Comparison of ENCODE assay signal across 12 cellular contexts in genomic region chr1:24481843-24482610, GRCh38. TPM values are rescaled to one million over a fixed set of nuclear protein-coding genes. Genes with fewer than 3 reads are reported as not detected.
DNase-seq lines count a peak whose midpoint lies in the region; ATAC-seq, FAIRE-seq and TF ChIP-seq lines count a peak whose summit lies in the region.
"Had no signal": no experiment of that assay in that cellular context is flagged by ENCODE, and none has a peak within 500 bp of the region (broad histone marks: within the 10 kb centered on the region; RNA-seq: fewer than 3 reads in every experiment).

No MANE protein-coding gene starts in this region.

- no peak overlapping the region for H3K4me3 ChIP-seq in OCI-LY1 (ENCODE audit: low read depth, low read length, poor library complexity, severe bottlenecking)
- no peak overlapping the region for H3K4me3 ChIP-seq in astrocyte (ENCODE audit: insufficient read depth, low read depth, low read length)
- H3K4me3 ChIP-seq: breast epithelium, ovary, transverse colon had no signal

- no peaks in the 10 kb centered on the region for H3K9me3 Mint-ChIP-seq in astrocyte (ENCODE audit: unreplicated experiment)
- no peaks in the 10 kb centered on the region for H3K9me3 Mint-ChIP-seq in stimulated activated memory B cell treated with anti-CD40 and anti-IgM and Interleukin-4, amounts not matched to agents 10 μg/mL and 1 μg/mL and 100 μg/mL, for 72 hours

- H3K27me3 ChIP-seq in OCI-LY1 (ENCODE audit: insufficient read depth, low read length) (no peaks in the 10 kb centered on the region), astrocyte (ENCODE audit: insufficient read depth, low read length) (no peaks in the 10 kb centered on the region)
- H3K27me3 ChIP-seq: breast epithelium, ovary, transverse colon had no signal

- H3K4me3 Mint-ChIP-seq in astrocyte (ENCODE audit: unreplicated experiment), result no peak overlapping the region
- no peak overlapping the region for H3K4me3 Mint-ChIP-seq in stimulated activated memory B cell treated with anti-CD40 and anti-IgM and Interleukin-4, amounts not matched to agents 10 μg/mL and 1 μg/mL and 100 μg/mL, for 72 hours

- H3K27ac ChIP-seq in OCI-LY1 (ENCODE audit: low read depth, low read length, poor library complexity, severe bottlenecking) (peak overlapping the region; percentile 33), astrocyte (ENCODE audit: low read depth, low read length) (no peak overlapping the region)
- H3K27ac ChIP-seq: breast epithelium, ovary had no signal

- H2AFZ ChIP-seq in OCI-LY1 (ENCODE audit: low read length), result 0 out of 2 replicates have a peak overlapping the region, but pooled peaks have one; percentile 55
- H2AFZ ChIP-seq in astrocyte (ENCODE audit: low read depth, low read length), result no peak overlapping the region

- H3K27ac Mint-ChIP-seq in astrocyte (ENCODE audit: unreplicated experiment), result peak overlapping the region; percentile 75
- peak overlapping the region; percentile 76 for H3K27ac Mint-ChIP-seq in stimulated activated memory B cell treated with anti-CD40 and anti-IgM and Interleukin-4, amounts not matched to agents 10 μg/mL and 1 μg/mL and 100 μg/mL, for 72 hours

- no peaks in the 10 kb centered on the region for H3K27me3 Mint-ChIP-seq in astrocyte (ENCODE audit: low read depth, unreplicated experiment)
- H3K27me3 Mint-ChIP-seq in stimulated activated memory B cell treated with anti-CD40 and anti-IgM and Interleukin-4, amounts not matched to agents 10 μg/mL and 1 μg/mL and 100 μg/mL, for 72 hours, result no peaks in the 10 kb centered on the region

- H4K20me1 ChIP-seq in OCI-LY1 (ENCODE audit: insufficient read depth, low read length) (no peaks in the 10 kb centered on the region), astrocyte (ENCODE audit: insufficient read depth, low read length) (no peaks in the 10 kb centered on the region)

- H3K4me2 ChIP-seq in OCI-LY1 (ENCODE audit: low read length) (no peak overlapping the region), astrocyte (ENCODE audit: low read length) (no peak overlapping the region)

- DNase-seq in activated T-cell treated with anti-CD3 and anti-CD28 coated beads, Interleukin-2, amount 50 U/mL, for 1 hour, result peak; percentile 55
- DNase-seq in activated T-cell treated with anti-CD3 and anti-CD28 coated beads for 4 hours (no peak), astrocyte (ENCODE audit: low read depth) (no peak), NCI-H128 (lab: John Stamatoyannopoulos, UW; ENCODE audit: unreplicated experiment) (no peak), NCI-H69 (lab: John Stamatoyannopoulos, UW) (no peak)
- DNase-seq: NCI-H2081 treated with DMSO at 0.1 percent for 48 hours, ovary had no signal

- H3K9me2 ChIP-seq in OCI-LY1 (ENCODE audit: low read depth, low read length), result no peaks in the 10 kb centered on the region

- FAIRE-seq in astrocyte (lab: Jason Lieb, UNC), result no peak

- peaks cover 9% of the 10 kb centered on the region for H3K4me1 Mint-ChIP-seq in astrocyte (ENCODE audit: low read depth, unreplicated experiment)
- peaks cover 42% of the 10 kb centered on the region for H3K4me1 Mint-ChIP-seq in stimulated activated memory B cell treated with anti-CD40 and anti-IgM and Interleukin-4, amounts not matched to agents 10 μg/mL and 1 μg/mL and 100 μg/mL, for 72 hours

- no peaks in the 10 kb centered on the region for H3F3A ChIP-seq in OCI-LY1 (ENCODE audit: insufficient read depth, low read length)

- no peak overlapping the region for H3K9ac ChIP-seq in OCI-LY1 (ENCODE audit: low read length)
- H3K9ac ChIP-seq in astrocyte (ENCODE audit: low read length), result no peak overlapping the region

- H3K79me2 ChIP-seq in OCI-LY1 (ENCODE audit: insufficient read depth, low read length), result no peaks in the 10 kb centered on the region
- H3K79me2 ChIP-seq in astrocyte (ENCODE audit: insufficient read depth, low read length), result no peaks in the 10 kb centered on the region

- H3K9me3 ChIP-seq in OCI-LY1 (ENCODE audit: low read length), result no peaks in the 10 kb centered on the region
- no peaks in the 10 kb centered on the region for H3K9me3 ChIP-seq in astrocyte (ENCODE audit: insufficient read depth, low read depth, low read length)
- H3K9me3 ChIP-seq: breast epithelium, ovary, transverse colon had no signal

- H3K36me3 ChIP-seq in OCI-LY1 (ENCODE audit: insufficient read depth, low read length) (no peaks in the 10 kb centered on the region), astrocyte (ENCODE audit: insufficient read depth, low read length) (no peaks in the 10 kb centered on the region)
- H3K36me3 ChIP-seq: breast epithelium, ovary, transverse colon had no signal

- ATAC-seq in stimulated activated memory B cell treated with anti-CD40 and anti-IgM and Interleukin-4, amounts not matched to agents 10 μg/mL and 1 μg/mL and 100 μg/mL, for 72 hours, result no peak
- no peak for ATAC-seq in GM18909 (IDR thresholded peaks at IDR 0.05; ENCODE audit: poor library complexity, unreplicated experiment)

- TF ChIP-seq CTCF in OCI-LY1 (IDR thresholded peaks at IDR 0.05; ENCODE audit: low read length) (no peak), astrocyte (IDR thresholded peaks at IDR 0.05; ENCODE audit: insufficient read depth, low read depth, low read length) (no peak)

- no peaks in the 10 kb centered on the region for H3K36me3 Mint-ChIP-seq in astrocyte (ENCODE audit: low read depth, unreplicated experiment)
- H3K36me3 Mint-ChIP-seq in stimulated activated memory B cell treated with anti-CD40 and anti-IgM and Interleukin-4, amounts not matched to agents 10 μg/mL and 1 μg/mL and 100 μg/mL, for 72 hours, result peaks cover under 1% of the 10 kb centered on the region

- peaks cover 19% of the 10 kb centered on the region for H3K4me1 ChIP-seq in OCI-LY1 (ENCODE audit: insufficient read depth, low read length, severe bottlenecking)
- H3K4me1 ChIP-seq in astrocyte (ENCODE audit: insufficient read depth, low read length), result no peaks in the 10 kb centered on the region
- H3K4me1 ChIP-seq: breast epithelium, transverse colon had no signal

RNA-seq across cellular contexts. Expression of gene RCAN3, which starts 20.6 kb away (rescaled TPM):
- total RNA-seq in astrocyte, result 15.4 and 17.7 TPM in 2 replicates
